ENCODE assay signal across 8 cellular contexts in the genomic region with DNA sequence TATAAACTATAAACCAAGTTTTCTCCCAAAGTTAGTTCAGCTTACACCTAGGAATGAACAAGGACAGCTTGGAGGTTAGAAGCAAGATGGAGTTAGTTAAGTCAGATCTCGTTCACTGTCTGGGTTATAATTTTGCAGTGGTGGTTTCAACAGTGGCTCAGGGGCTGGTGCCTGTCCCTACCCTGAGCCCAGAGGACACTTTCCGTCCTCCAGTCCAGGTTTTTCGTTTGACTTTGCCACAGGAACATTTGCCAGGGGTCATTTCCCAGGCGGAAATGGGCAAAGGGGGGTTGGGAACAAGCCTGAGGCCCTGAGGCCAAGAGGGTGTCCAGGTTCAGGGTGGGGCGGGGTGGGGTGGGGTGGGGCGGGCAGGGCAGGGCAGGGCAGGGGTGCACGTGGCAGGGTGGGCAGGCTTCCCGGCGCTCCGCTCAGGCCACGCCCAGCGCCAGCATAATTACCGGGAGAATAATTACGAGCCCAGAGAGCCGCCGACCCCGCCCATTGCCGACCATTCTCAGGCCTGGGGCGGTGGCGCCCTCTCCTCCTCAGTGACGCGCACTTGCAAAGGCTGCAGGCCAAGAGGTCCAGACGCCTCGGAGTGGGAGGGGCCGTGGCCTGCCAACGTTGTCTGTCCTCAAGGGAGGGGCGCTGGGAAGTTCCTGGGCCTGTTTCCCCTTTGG.
DNase-seq lines count a peak whose midpoint lies in the region; ATAC-seq and TF ChIP-seq lines count a peak whose summit lies in the region.

No MANE protein-coding gene starts in this region.

- H3K27me3 ChIP-seq in testis: no peaks in the 10 kb centered on the region

- TF ChIP-seq CTCF in GM13977 (IDR thresholded peaks at IDR 0.05; ENCODE audit: extremely low read depth, insufficient read depth, missing control alignments) (peak; percentile 20), testis (IDR thresholded peaks at IDR 0.05) (no peak)

- H3K27ac ChIP-seq in testis: peak overlapping the region; percentile 39 to 75

- H3K4me1 ChIP-seq in testis: peaks cover 25% of the 10 kb centered on the region

- intact Hi-C loops in testis (cut with DNase I; ENCODE audit: low total_unique reads): loop anchor here (10.0 kb wide), 1 partner anchor 88 kb away; no protein-coding TSS in a partner anchor

- 16 to 38% methylated on average over 3 to 21 of the region's 27 CpGs for WGBS in testis, 2 donors

- H3K36me3 ChIP-seq in testis (ENCODE audit: low read depth, missing control alignments): no peaks in the 10 kb centered on the region

- H3K4me3 ChIP-seq in testis: no peak overlapping the region

- TF ChIP-seq POLR2A in testis (IDR thresholded peaks at IDR 0.05): no peak

- in situ Hi-C loops in GM13977 (cut with MboI; ENCODE audit: low pct_unique_long_range_greater_than_20kb, low sequenced_read_pairs, unreplicated experiment): no loop called here

- H3K9me3 ChIP-seq in testis: no peaks in the 10 kb centered on the region

- peak; percentile 42 for DNase-seq in GM13977 (ENCODE audit: low spot score)
- peak; percentile 90 to 93 for DNase-seq in NCI-H524 (lab: John Stamatoyannopoulos, UW)
- peak; percentile 70 for DNase-seq in cerebellum (ENCODE audit: low spot score)
- peak; percentile 88 for DNase-seq in left kidney (ENCODE audit: low read depth, low spot score)
- DNase-seq in testis: peak; percentile 87

- ATAC-seq in HG03432 (IDR thresholded peaks at IDR 0.05; ENCODE audit: unreplicated experiment) (no peak), HG02571 (IDR thresholded peaks at IDR 0.05; ENCODE audit: unreplicated experiment) (no peak), HG02623 (IDR thresholded peaks at IDR 0.05; ENCODE audit: unreplicated experiment) (no peak)
